1 cellular context compared by ENCODE assay signal in the genomic region with DNA sequence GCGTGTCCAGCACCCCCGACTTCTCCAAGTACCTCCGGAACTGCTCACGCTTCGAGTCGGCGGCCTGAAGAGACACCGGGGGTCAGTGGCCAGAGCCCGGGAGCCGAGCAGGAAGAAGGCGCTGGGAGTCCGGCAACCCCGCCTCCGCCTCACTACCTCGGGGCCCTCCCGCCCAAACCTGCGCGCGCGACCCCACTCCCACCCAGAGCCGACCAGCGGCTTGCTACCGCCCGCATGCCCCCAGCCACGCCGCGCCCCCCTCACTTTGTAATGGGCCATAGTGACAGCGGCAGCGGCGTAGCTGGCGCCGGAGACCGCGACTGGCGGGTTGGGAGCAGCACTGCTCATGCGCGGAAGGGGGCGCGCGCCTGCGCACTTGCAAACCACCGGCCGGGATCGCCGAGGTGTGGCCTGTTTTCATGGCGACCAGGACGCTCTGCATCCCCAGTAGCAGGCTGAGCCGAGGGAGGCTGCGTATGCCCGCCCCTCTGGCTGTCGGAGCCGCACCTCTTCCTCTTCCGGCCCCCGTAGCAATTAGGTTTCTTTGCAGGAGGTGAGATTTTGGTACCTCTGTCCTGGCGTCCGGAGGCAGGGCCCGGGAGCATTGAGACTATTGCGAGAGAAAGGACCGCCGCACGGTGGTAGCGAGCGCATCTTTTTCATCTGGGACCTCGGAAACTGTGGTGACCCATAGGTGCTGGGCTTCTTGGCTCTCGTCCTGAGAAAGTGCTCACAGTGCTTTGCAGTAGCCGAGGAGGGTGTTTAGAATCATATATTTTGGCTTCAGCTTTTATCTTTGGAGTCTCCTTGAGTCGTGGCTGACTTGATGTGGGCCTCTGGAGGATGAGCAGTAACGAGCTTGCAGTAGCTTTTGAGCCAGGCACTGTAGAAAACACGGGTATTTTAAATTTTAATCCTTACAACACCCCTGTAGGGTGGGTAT.
TF ChIP-seq lines count a peak whose summit lies in the region.

A gene with protein sequence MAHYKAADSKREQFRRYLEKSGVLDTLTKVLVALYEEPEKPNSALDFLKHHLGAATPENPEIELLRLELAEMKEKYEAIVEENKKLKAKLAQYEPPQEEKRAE (minus strand): TSS at position 322 of the 943 bp plus-strand sequence. CDS start 43 bp downstream, at position 279.

TF ChIP-seq in HEK293, 187 proteins besides CTCF, POLR2A, EP300 and RAD21 (continued from another document):
- TF ChIP-seq GLI4 (tag by site-specific recombination; IDR thresholded peaks at IDR 0.05) = 0 out of 2 replicates have a peak, but pooled peaks have one; percentile 44
- peak; percentile 47 for TF ChIP-seq ZFP37 (tag by site-specific recombination; IDR thresholded peaks at IDR 0.05)
- TF ChIP-seq ZNF214 (tag by site-specific recombination; IDR thresholded peaks at IDR 0.05; ENCODE audit: borderline replicate concordance) = no peak
- TF ChIP-seq ZBTB20 (tag by site-specific recombination; IDR thresholded peaks at IDR 0.05) = peak; percentile 79; the same call in 1 of the 2 replicates
- peak; percentile 66; the same call in 1 of the 2 replicates for TF ChIP-seq KLF8 (tag by site-specific recombination; IDR thresholded peaks at IDR 0.05)
- peak; percentile 63; the same call in 1 of the 2 replicates for TF ChIP-seq ZXDB (tag by site-specific recombination; IDR thresholded peaks at IDR 0.05)
- TF ChIP-seq EGR2 (tag by site-specific recombination; IDR thresholded peaks at IDR 0.05; ENCODE audit: low read depth) = peak; percentile 58
- TF ChIP-seq KLF10 (tag by site-specific recombination; IDR thresholded peaks at IDR 0.05) = peak; percentile 63; the same call in 1 of the 2 replicates
- TF ChIP-seq KLF9 (tag by site-specific recombination; IDR thresholded peaks at IDR 0.05; ENCODE audit: low read depth) = peak; percentile 85
- TF ChIP-seq, protein P1, sequence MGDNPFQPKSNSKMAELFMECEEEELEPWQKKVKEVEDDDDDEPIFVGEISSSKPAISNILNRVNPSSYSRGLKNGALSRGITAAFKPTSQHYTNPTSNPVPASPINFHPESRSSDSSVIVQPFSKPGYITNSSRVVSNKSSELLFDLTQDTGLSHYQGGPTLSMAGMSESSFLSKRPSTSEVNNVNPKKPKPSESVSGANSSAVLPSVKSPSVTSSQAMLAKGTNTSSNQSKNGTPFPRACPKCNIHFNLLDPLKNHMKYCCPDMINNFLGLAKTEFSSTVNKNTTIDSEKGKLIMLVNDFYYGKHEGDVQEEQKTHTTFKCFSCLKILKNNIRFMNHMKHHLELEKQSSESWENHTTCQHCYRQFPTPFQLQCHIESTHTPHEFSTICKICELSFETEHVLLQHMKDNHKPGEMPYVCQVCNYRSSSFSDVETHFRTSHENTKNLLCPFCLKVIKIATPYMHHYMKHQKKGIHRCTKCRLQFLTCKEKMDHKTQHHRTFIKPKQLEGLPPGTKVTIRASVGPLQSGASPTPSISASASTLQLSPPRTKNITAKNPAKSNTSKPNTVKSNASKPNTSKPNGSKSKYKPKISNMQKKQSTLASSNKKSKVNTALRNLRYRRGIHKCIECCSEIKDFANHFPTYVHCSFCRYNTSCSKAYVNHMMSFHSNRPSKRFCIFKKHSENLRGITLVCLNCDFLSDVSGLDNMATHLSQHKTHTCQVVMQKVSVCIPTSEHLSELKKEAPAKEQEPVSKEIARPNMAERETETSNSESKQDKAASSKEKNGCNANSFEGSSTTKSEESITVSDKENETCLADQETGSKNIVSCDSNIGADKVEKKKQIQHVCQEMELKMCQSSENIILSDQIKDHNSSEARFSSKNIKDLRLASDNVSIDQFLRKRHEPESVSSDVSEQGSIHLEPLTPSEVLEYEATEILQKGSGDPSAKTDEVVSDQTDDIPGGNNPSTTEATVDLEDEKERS (tag by site-specific recombination; IDR thresholded peaks at IDR 0.05) = no peak
- TF ChIP-seq, protein P2, sequence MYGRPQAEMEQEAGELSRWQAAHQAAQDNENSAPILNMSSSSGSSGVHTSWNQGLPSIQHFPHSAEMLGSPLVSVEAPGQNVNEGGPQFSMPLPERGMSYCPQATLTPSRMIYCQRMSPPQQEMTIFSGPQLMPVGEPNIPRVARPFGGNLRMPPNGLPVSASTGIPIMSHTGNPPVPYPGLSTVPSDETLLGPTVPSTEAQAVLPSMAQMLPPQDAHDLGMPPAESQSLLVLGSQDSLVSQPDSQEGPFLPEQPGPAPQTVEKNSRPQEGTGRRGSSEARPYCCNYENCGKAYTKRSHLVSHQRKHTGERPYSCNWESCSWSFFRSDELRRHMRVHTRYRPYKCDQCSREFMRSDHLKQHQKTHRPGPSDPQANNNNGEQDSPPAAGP (tag by site-specific recombination; IDR thresholded peaks at IDR 0.05) = no peak; the same call in 1 of the 2 replicates
- TF ChIP-seq, protein P3, sequence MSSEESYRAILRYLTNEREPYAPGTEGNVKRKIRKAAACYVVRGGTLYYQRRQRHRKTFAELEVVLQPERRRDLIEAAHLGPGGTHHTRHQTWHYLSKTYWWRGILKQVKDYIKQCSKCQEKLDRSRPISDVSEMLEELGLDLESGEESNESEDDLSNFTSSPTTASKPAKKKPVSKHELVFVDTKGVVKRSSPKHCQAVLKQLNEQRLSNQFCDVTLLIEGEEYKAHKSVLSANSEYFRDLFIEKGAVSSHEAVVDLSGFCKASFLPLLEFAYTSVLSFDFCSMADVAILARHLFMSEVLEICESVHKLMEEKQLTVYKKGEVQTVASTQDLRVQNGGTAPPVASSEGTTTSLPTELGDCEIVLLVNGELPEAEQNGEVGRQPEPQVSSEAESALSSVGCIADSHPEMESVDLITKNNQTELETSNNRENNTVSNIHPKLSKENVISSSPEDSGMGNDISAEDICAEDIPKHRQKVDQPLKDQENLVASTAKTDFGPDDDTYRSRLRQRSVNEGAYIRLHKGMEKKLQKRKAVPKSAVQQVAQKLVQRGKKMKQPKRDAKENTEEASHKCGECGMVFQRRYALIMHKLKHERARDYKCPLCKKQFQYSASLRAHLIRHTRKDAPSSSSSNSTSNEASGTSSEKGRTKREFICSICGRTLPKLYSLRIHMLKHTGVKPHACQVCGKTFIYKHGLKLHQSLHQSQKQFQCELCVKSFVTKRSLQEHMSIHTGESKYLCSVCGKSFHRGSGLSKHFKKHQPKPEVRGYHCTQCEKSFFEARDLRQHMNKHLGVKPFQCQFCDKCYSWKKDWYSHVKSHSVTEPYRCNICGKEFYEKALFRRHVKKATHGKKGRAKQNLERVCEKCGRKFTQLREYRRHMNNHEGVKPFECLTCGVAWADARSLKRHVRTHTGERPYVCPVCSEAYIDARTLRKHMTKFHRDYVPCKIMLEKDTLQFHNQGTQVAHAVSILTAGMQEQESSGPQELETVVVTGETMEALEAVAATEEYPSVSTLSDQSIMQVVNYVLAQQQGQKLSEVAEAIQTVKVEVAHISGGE (tag by site-specific recombination; conservative IDR thresholded peaks at IDR 0.05; ENCODE audit: low read depth) = peak; percentile 76
- TF ChIP-seq OSR2 (tag by site-specific recombination; IDR thresholded peaks at IDR 0.05) = peak; percentile 58; the same call in 1 of the 2 replicates
- TF ChIP-seq, protein P4, sequence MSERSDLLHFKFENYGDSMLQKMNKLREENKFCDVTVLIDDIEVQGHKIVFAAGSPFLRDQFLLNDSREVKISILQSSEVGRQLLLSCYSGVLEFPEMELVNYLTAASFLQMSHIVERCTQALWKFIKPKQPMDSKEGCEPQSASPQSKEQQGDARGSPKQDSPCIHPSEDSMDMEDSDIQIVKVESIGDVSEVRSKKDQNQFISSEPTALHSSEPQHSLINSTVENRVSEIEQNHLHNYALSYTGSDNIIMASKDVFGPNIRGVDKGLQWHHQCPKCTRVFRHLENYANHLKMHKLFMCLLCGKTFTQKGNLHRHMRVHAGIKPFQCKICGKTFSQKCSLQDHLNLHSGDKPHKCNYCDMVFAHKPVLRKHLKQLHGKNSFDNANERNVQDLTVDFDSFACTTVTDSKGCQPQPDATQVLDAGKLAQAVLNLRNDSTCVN (tag by site-specific recombination; optimal IDR thresholded peaks at IDR 0.05) = peak; percentile 89
- TF ChIP-seq ZSCAN30 (tag by site-specific recombination; IDR thresholded peaks at IDR 0.05) = 0 out of 2 replicates have a peak, but pooled peaks have one; percentile 42
- 0 out of 2 replicates have a peak, but pooled peaks have one; percentile 24 for TF ChIP-seq ZNF843 (tag by site-specific recombination; IDR thresholded peaks at IDR 0.05)
- TF ChIP-seq ZBTB17 (tag by site-specific recombination; IDR thresholded peaks at IDR 0.05) = peak; percentile 97
- no peak for TF ChIP-seq ZNF266 (tag by site-specific recombination; IDR thresholded peaks at IDR 0.05; ENCODE audit: low read depth)
- TF ChIP-seq GLIS1 (tag by site-specific recombination; IDR thresholded peaks at IDR 0.05) = peak; percentile 95
- TF ChIP-seq ZNF248 (tag by site-specific recombination; IDR thresholded peaks at IDR 0.05) = no peak
- TF ChIP-seq GLIS2 (tag by site-specific recombination; IDR thresholded peaks at IDR 0.05) = peak; percentile 94
- TF ChIP-seq ZNF335 (tag by site-specific recombination; conservative IDR thresholded peaks at IDR 0.05) = peak; percentile 76
- no peak for TF ChIP-seq ZNF501 (tag by site-specific recombination; IDR thresholded peaks at IDR 0.05)
- TF ChIP-seq, protein P5, sequence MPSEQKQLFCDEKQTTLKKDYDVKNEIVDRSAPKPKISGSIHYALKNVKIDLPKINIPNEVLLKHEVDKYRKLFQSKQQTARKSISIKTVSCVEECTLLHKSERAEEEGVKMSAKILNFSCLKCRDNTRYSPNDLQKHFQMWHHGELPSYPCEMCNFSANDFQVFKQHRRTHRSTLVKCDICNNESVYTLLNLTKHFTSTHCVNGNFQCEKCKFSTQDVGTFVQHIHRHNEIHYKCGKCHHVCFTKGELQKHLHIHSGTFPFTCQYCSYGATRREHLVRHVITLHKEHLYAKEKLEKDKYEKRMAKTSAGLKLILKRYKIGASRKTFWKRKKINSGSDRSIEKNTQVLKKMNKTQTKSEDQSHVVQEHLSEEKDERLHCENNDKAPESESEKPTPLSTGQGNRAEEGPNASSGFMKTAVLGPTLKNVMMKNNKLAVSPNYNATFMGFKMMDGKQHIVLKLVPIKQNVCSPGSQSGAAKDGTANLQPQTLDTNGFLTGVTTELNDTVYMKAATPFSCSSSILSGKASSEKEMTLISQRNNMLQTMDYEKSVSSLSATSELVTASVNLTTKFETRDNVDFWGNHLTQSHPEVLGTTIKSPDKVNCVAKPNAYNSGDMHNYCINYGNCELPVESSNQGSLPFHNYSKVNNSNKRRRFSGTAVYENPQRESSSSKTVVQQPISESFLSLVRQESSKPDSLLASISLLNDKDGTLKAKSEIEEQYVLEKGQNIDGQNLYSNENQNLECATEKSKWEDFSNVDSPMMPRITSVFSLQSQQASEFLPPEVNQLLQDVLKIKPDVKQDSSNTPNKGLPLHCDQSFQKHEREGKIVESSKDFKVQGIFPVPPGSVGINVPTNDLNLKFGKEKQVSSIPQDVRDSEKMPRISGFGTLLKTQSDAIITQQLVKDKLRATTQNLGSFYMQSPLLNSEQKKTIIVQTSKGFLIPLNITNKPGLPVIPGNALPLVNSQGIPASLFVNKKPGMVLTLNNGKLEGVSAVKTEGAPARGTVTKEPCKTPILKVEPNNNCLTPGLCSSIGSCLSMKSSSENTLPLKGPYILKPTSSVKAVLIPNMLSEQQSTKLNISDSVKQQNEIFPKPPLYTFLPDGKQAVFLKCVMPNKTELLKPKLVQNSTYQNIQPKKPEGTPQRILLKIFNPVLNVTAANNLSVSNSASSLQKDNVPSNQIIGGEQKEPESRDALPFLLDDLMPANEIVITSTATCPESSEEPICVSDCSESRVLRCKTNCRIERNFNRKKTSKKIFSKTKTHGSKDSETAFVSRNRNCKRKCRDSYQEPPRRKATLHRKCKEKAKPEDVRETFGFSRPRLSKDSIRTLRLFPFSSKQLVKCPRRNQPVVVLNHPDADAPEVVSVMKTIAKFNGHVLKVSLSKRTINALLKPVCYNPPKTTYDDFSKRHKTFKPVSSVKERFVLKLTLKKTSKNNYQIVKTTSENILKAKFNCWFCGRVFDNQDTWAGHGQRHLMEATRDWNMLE (tag by site-specific recombination; conservative IDR thresholded peaks at IDR 0.05; ENCODE audit: low read depth) = 0 out of 2 replicates have a peak, but pooled peaks have one; percentile 41
